ENCODE assay signal across 8 cellular contexts in genomic region chr15:75452968-75453702, GRCh38. TPM values are rescaled to one million over a fixed set of nuclear protein-coding genes. Genes with fewer than 3 reads are reported as not detected.
DNase-seq lines count a peak whose midpoint lies in the region; ATAC-seq, FAIRE-seq and TF ChIP-seq lines count a peak whose summit lies in the region.

No MANE protein-coding gene starts in this region.

- FAIRE-seq in G401.6 (lab: Jason Lieb, UNC) (peak; percentile 45), bronchial epithelial cell (lab: Jason Lieb, UNC) (no peak)

- peak overlapping the region; percentile 96 to 98 for H3K27ac ChIP-seq in liver (ENCODE audit: low read depth in 1 of 2, low read length in 2 of 2)

- no peak for TF ChIP-seq RAD21 in liver (IDR thresholded peaks at IDR 0.05)

- peak; percentile 7 for TF ChIP-seq POLR2A in NB4 (IDR thresholded peaks at IDR 0.05; ENCODE audit: extremely low read depth, insufficient read length)

- H3K9ac ChIP-seq in liver (ENCODE audit: low read depth in 1 of 2, low read length in 2 of 2) = peak overlapping the region; percentile 85 to 86

- peaks cover 6 to 35% (median 25%) of the 10 kb centered on the region in 4 donors for H3K4me1 ChIP-seq in liver (ENCODE audit: control insufficient read depth in 4 of 4, insufficient read depth in 4 of 4, low read length in 3 of 4)

- TF ChIP-seq CTCF in NB4 (IDR thresholded peaks at IDR 0.05; ENCODE audit: low read depth, low read length) = peak; percentile 51
- TF ChIP-seq CTCF in WI38 (IDR thresholded peaks at IDR 0.05; ENCODE audit: low read depth, low read length) = no peak
- no peak for TF ChIP-seq CTCF in bronchial epithelial cell (IDR thresholded peaks at IDR 0.05; ENCODE audit: insufficient read depth, low read length, severe bottlenecking)
- TF ChIP-seq CTCF in liver (IDR thresholded peaks at IDR 0.05; ENCODE audit: low read depth, low read length, missing input control) = no peak

- H3K36me3 ChIP-seq in bronchial epithelial cell (ENCODE audit: control insufficient read depth, insufficient read depth, low read length) (no peaks in the 10 kb centered on the region), liver (ENCODE audit: control insufficient read depth in 4 of 4, insufficient read depth in 3 of 4, low read depth in 1 of 4, low read length in 3 of 4) (no peaks in the 10 kb centered on the region)

- WGBS in liver = under 1% methylated on average over 35 of the region's 35 CpGs

- ATAC-seq in HG03469 (IDR thresholded peaks at IDR 0.05; ENCODE audit: unreplicated experiment) (no peak), GM18867 (IDR thresholded peaks at IDR 0.05; ENCODE audit: unreplicated experiment) (no peak)

- no peaks in the 10 kb centered on the region for H3K27me3 ChIP-seq in bronchial epithelial cell (ENCODE audit: control insufficient read depth, insufficient read depth, low read length)
- no peaks in the 10 kb centered on the region for H3K27me3 ChIP-seq in liver (ENCODE audit: control insufficient read depth in 4 of 4, insufficient read depth in 4 of 4, low read length in 3 of 4)

- peak overlapping the region; percentile 98 for H3K4me3 ChIP-seq in NB4 (ENCODE audit: low read depth, low read length)
- H3K4me3 ChIP-seq in WI38 (ENCODE audit: low read depth, low read length) = peak overlapping the region; percentile 63
- H3K4me3 ChIP-seq in bronchial epithelial cell (ENCODE audit: low read depth, low read length) = peak overlapping the region; percentile 47
- H3K4me3 ChIP-seq in liver (ENCODE audit: low read depth in 1 of 3, low read length in 3 of 3) = peak overlapping the region; percentile 58 to 91 (median 81)

- DNase-seq in NB4 (ENCODE audit: low read depth) (peak; percentile 89), bronchial epithelial cell (ENCODE audit: low read depth) (peak; percentile 45)
- peak; percentile 69 to 81 for DNase-seq in stimulated activated CD4-positive, alpha-beta T cell treated with anti-CD3 and anti-CD28 coated beads, Interleukin-4, amount 100 ng/mL, for 4 hours

- no peaks in the 10 kb centered on the region for H3K9me3 ChIP-seq in liver (ENCODE audit: control insufficient read depth in 4 of 4, low read length in 3 of 4)

TF ChIP-seq in liver, 16 proteins besides CTCF, POLR2A, EP300 and RAD21:
- no peak for TF ChIP-seq SP1 (IDR thresholded peaks at IDR 0.05)
- no peak for TF ChIP-seq HNF4A (conservative IDR thresholded peaks at IDR 0.05)
- TF ChIP-seq FOXA2 (IDR thresholded peaks at IDR 0.05) = no peak
- no peak for TF ChIP-seq GABPA (IDR thresholded peaks at IDR 0.05 in 1 of 2, conservative IDR thresholded peaks at IDR 0.05 in 1 of 2)
- no peak for TF ChIP-seq TAF1 (conservative IDR thresholded peaks at IDR 0.05)
- TF ChIP-seq MAX (IDR thresholded peaks at IDR 0.05) = no peak
- no peak for TF ChIP-seq RXRA (IDR thresholded peaks at IDR 0.05)
- TF ChIP-seq ZBTB33 (IDR thresholded peaks at IDR 0.05) = no peak
- TF ChIP-seq JUND (IDR thresholded peaks at IDR 0.05) = no peak
- no peak for TF ChIP-seq EGR1 (IDR thresholded peaks at IDR 0.05; ENCODE audit: low read depth in 2 of 2)
- no peak for TF ChIP-seq REST (IDR thresholded peaks at IDR 0.05)
- no peak for TF ChIP-seq NR2F2 (IDR thresholded peaks at IDR 0.05)
- no peak for TF ChIP-seq YY1 (IDR thresholded peaks at IDR 0.05)
- no peak for TF ChIP-seq FOXA1 (IDR thresholded peaks at IDR 0.05)
- TF ChIP-seq HNF4G (IDR thresholded peaks at IDR 0.05) = no peak
- no peak for TF ChIP-seq ATF3 (IDR thresholded peaks at IDR 0.05)

RNA-seq across cellular contexts. Expression of gene SIN3A, which starts 1.6 kb away (rescaled TPM):
- 11.6 and 24.6 TPM in 2 replicates for total RNA-seq in bronchial epithelial cell
- total RNA-seq in liver = 10 to 100 TPM; 19.6 to 21.9 TPM
- polyA plus RNA-seq in liver = 1 to 10 TPM; 6.8 to 7.1 TPM

Comparison
In these comparisons a context has a peak if more than half of its experiments do, and no peak if none do; other contexts are left out.
1. H3K4me3 ChIP-seq: peak in every context shown above with its lines; median percentile 98 in NB4; 81 in liver; 63 in WI38; 47 in bronchial epithelial cell.